9 cellular contexts compared by ENCODE assay signal in the genomic region with DNA sequence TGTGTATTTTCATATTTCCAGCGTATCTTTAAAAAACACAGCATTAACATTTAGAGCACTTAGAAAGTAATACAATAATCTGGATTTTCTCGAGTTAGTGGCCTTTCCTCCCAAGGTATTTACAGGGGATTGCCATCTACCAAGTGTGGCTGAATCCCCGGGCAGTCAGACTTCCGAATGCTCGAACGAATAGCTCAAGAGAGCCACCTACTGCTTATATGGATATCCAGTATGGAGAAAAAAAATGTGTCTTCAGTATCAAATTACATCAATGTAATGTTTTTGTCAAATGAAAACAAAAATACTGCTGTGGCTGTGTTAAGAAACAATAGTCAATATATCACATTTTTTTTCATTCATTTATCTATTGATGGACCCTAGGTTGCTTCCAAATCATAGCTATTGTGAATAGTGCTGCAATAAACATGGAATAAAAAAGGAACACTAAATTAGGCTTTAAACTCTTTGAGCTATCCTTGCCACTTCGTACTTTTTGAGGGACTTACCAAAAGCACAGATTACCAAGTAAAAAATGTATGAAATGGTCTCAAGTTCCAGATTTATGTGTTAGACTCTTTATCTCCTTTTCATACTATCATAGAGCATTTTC.
DNase-seq lines count a peak whose midpoint lies in the region; ATAC-seq and FAIRE-seq lines count a peak whose summit lies in the region.
"Had no signal": no experiment of that assay in that cellular context is flagged by ENCODE, and none has a peak within 500 bp of the region (broad histone marks: within the 10 kb centered on the region; RNA-seq: fewer than 3 reads in every experiment).

No MANE protein-coding gene starts in this region.

- ATAC-seq in GM18519 (IDR thresholded peaks at IDR 0.05; ENCODE audit: low FRiP score, unreplicated experiment) = peak; percentile 49
- no peak for ATAC-seq in HG03097 (IDR thresholded peaks at IDR 0.05; ENCODE audit: low FRiP score, unreplicated experiment)
- ATAC-seq in HG03378 (IDR thresholded peaks at IDR 0.05; ENCODE audit: unreplicated experiment) = no peak
- no peak for ATAC-seq in HG03135 (IDR thresholded peaks at IDR 0.05; ENCODE audit: unreplicated experiment)

- DNase-seq in NCI-H2171 (lab: John Stamatoyannopoulos, UW) = peak; percentile 16
- DNase-seq in amniotic stem cell (lab: John Stamatoyannopoulos, UW) = peak; percentile 80
- peak; percentile 64 for DNase-seq in inferior parietal cortex (ENCODE audit: extremely low spot score)

- peak; percentile 96 for FAIRE-seq in A204.1 (lab: Jason Lieb, UNC)
- FAIRE-seq: colon had no signal

Comparison
In these comparisons a context has a peak if more than half of its experiments do, and no peak if none do; other contexts are left out.
1. DNase-seq: peak in every context shown above with its lines; median percentile 80 in amniotic stem cell; 64 in inferior parietal cortex; 16 in NCI-H2171.